In the genomic region with DNA sequence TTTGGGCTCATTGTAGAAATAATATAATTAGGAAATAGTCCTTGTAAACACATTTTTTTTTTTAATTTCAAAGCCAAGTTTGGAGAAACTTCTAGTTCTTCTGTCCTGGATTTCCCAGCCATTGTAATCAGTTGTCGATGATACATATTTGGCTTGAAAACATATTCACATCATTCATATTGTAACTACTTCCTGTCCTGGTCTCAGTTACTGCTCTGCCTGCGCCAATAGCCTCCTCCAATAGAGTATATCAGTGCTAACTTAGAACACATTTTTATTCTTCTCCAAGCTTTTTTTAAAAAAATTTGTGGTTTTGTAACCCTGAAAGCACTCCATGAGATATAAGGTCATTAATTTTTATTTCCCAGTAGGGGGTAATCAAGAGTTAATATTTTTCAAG, we compare ENCODE assay signal across 23 cellular contexts. TPM values are rescaled to one million over a fixed set of nuclear protein-coding genes. Genes with fewer than 3 reads are reported as not detected.
A peak's percentile ranks its signal among the peaks of the same experiment; 100 is the strongest.
DNase-seq lines count a peak whose midpoint lies in the region; ATAC-seq, FAIRE-seq and TF ChIP-seq lines count a peak whose summit lies in the region.
"Had no signal": no experiment of that assay in that cellular context is flagged by ENCODE, and none has a peak within 500 bp of the region (broad histone marks: within the 10 kb centered on the region; RNA-seq: fewer than 3 reads in every experiment).

No MANE protein-coding gene starts in this region.

- DNase-seq in D721Med (ENCODE audit: insufficient read length, low spot score) (no peak), esophagus muscularis mucosa (ENCODE audit: extremely low spot score) (no peak), left ventricle myocardium superior (peak; percentile 34), KG1 (lab: John Stamatoyannopoulos, UW) (no peak), NAMALWA (ENCODE audit: low spot score) (no peak), SK-N-DZ (ENCODE audit: low spot score) (no peak), body of pancreas (no peak)
- DNase-seq: C1 segment of cervical spinal cord, GF-D8, NCI-H1048, NCI-H1436 treated with DMSO at 0.1 percent for 48 hours, NCI-H2029 treated with DMSO at 0.1 percent for 48 hours, NCI-H510A treated with DMSO at 0.1 percent for 48 hours, PC-9 had no signal

- H3K4me3 ChIP-seq in esophagus muscularis mucosa = no peak overlapping the region
- no peak overlapping the region for H3K4me3 ChIP-seq in skeletal muscle tissue (ENCODE audit: low read length in 3 of 3)
- no peak overlapping the region for H3K4me3 ChIP-seq in body of pancreas
- H3K4me3 ChIP-seq: A549, PC-9 had no signal

- peaks cover 35 to 64% (median 51%) of the 10 kb centered on the region in 4 donors for H3K4me1 ChIP-seq in esophagus muscularis mucosa
- H3K4me1 ChIP-seq in skeletal muscle tissue (ENCODE audit: control insufficient read depth in 3 of 3, insufficient read depth in 3 of 3, low read length in 3 of 3) = peaks cover 3 to 30% (median 11%) of the 10 kb centered on the region in 3 donors
- H3K4me1 ChIP-seq in body of pancreas = peaks cover 20% of the 10 kb centered on the region
- H3K4me1 ChIP-seq: A549 had no signal

- WGBS in esophagus muscularis mucosa = 75% methylated on average over 2 of the region's 2 CpGs
- 56 to 61% methylated on average over 2 of the region's 2 CpGs for WGBS in body of pancreas, 2 donors

- TF ChIP-seq EP300 in esophagus muscularis mucosa (IDR thresholded peaks at IDR 0.05) = no peak

- peak; percentile 35 for FAIRE-seq in D721Med (lab: Jason Lieb, UNC)
- FAIRE-seq: A549, GM12891, GM18507, H1, HepG2 had no signal

- H3K27ac ChIP-seq in esophagus muscularis mucosa (replicated peaks in 1 of 4) (peak overlapping the region in 3 of 4 donors; percentile 5 to 86 (median 28)), skeletal muscle tissue (ENCODE audit: low read depth, low read length) (peak overlapping the region; percentile 84), body of pancreas (no peak overlapping the region)
- H3K27ac ChIP-seq: A549, KMS-11, PC-9 had no signal

- no peak overlapping the region for H3K9ac ChIP-seq in skeletal muscle tissue (ENCODE audit: low read depth in 1 of 3, low read length in 3 of 3)
- H3K9ac ChIP-seq: KMS-11 had no signal

- H3K27me3 ChIP-seq in esophagus muscularis mucosa (no peaks in the 10 kb centered on the region), skeletal muscle tissue (ENCODE audit: control insufficient read depth in 3 of 3, insufficient read depth in 3 of 3, low read length in 3 of 3) (no peaks in the 10 kb centered on the region), body of pancreas (no peaks in the 10 kb centered on the region)

- ATAC-seq in left ventricle myocardium superior (peak; percentile 16), body of pancreas (no peak)
- ATAC-seq: A549, HepG2 had no signal

- TF ChIP-seq POLR2A in esophagus muscularis mucosa (IDR thresholded peaks at IDR 0.05; ENCODE audit: low read depth) (no peak), body of pancreas (IDR thresholded peaks at IDR 0.05) (no peak)

- intact Hi-C loops in esophagus muscularis mucosa (cut with DNase I) (no loop called here), left ventricle myocardium superior (cut with micrococcal nuclease) (no loop called here), body of pancreas (cut with DNase I) (no loop called here)

- no peaks in the 10 kb centered on the region for H3K36me3 ChIP-seq in esophagus muscularis mucosa
- no peaks in the 10 kb centered on the region for H3K36me3 ChIP-seq in skeletal muscle tissue (ENCODE audit: control insufficient read depth in 3 of 3, insufficient read depth in 3 of 3, low read length in 3 of 3)
- H3K36me3 ChIP-seq in body of pancreas (replicated peaks in 1 of 2; ENCODE audit: insufficient read depth in 1 of 2, low read depth in 2 of 2) = no peaks in the 10 kb centered on the region

- H3K9me3 ChIP-seq in esophagus muscularis mucosa = no peaks in the 10 kb centered on the region
- H3K9me3 ChIP-seq in skeletal muscle tissue (ENCODE audit: control insufficient read depth in 3 of 3, low read length in 3 of 3) = no peaks in the 10 kb centered on the region
- H3K9me3 ChIP-seq in body of pancreas = no peaks in the 10 kb centered on the region
- H3K9me3 ChIP-seq: A549 had no signal

- TF ChIP-seq CTCF in D721Med (IDR thresholded peaks at IDR 0.05; ENCODE audit: insufficient read depth, missing control alignments) = no peak
- no peak for TF ChIP-seq CTCF in esophagus muscularis mucosa (IDR thresholded peaks at IDR 0.05)
- no peak for TF ChIP-seq CTCF in body of pancreas (IDR thresholded peaks at IDR 0.05)

RNA-seq across cellular contexts. Expression of gene FMO2, which starts 46.1 kb away (rescaled TPM):
- total RNA-seq in esophagus muscularis mucosa (10 to 100 TPM; 41.1 to 69.4 (median 56.2) TPM), left ventricle myocardium superior (53.5 TPM), skeletal muscle tissue (0.52 TPM), body of pancreas (10 to 100 TPM in 1 of 2 donors, 1 to 10 TPM in 1; 9.2 to 18.9 TPM)
- polyA plus RNA-seq in SK-N-DZ (2014; cell fraction: cytosol; rRNA removed) = not detected in 2 replicates
- not detected in 2 replicates for polyA plus RNA-seq in SK-N-DZ (2014; cell fraction: nucleus; rRNA removed)
- total RNA-seq: Daoy, H1, HepG2, M059J, PC-9 had no signal
- polyA plus RNA-seq: A549, H1, HepG2 had no signal

RNA-seq across cellular contexts. Expression of gene FMO3, which starts 48.3 kb away (rescaled TPM):
- 1 to 10 TPM; 2.9 to 6.3 (median 5.8) TPM for total RNA-seq in esophagus muscularis mucosa
- total RNA-seq in left ventricle myocardium superior = 1.8 TPM
- not detected for total RNA-seq in skeletal muscle tissue
- polyA plus RNA-seq in SK-N-DZ (2014; cell fraction: cytosol; rRNA removed) = not detected in 2 replicates
- not detected in 2 replicates for polyA plus RNA-seq in SK-N-DZ (2014; cell fraction: nucleus; rRNA removed)
- total RNA-seq in body of pancreas = 1 to 10 TPM; 2.6 to 8.8 TPM
- total RNA-seq: H1, HepG2, M059J, PC-9 had no signal
- polyA plus RNA-seq: A549, H1, HepG2 had no signal

Comparison
In these comparisons a context has a peak if more than half of its experiments do, and no peak if none do; other contexts are left out.
1. H3K27ac ChIP-seq: peak in esophagus muscularis mucosa (3 of 4) and skeletal muscle tissue (single experiment); none in body of pancreas (0 of 4).